ENCODE assay signal across 14 cellular contexts in genomic region chrX:44506688-44507087, GRCh38.
"Had no signal": no experiment of that assay in that cellular context is flagged by ENCODE, and none has a peak within 500 bp of the region (broad histone marks: within the 10 kb centered on the region; RNA-seq: fewer than 3 reads in every experiment).

No MANE protein-coding gene starts in this region.

- H2AFZ ChIP-seq: hepatocyte had no signal

- H3K27me3 ChIP-seq: foreskin keratinocyte, hepatocyte had no signal

- ATAC-seq: foreskin keratinocyte; left cardiac atrium; naive thymus-derived CD8-positive, alpha-beta T cell; right cardiac atrium had no signal

- H3K36me3 Mint-ChIP-seq: naive thymus-derived CD8-positive, alpha-beta T cell had no signal

- H3K27ac Mint-ChIP-seq: naive thymus-derived CD8-positive, alpha-beta T cell had no signal

- H3K79me2 ChIP-seq: hepatocyte had no signal

- DNase-seq: cerebellar nuclear complex; dermis blood vessel endothelial cell; erythroblast; foreskin keratinocyte; head of caudate nucleus; kidney; left cardiac atrium; naive thymus-derived CD8-positive, alpha-beta T cell; right cardiac atrium; small intestine; stimulated activated CD4-positive, alpha-beta T cell treated with anti-CD3 and anti-CD28 coated beads, Interleukin-12 subunit alpha, Interleukin-12 subunit beta, amount 100 ng/mL, for 4 hours; stimulated activated CD4-positive, alpha-beta T cell treated with anti-CD3 and anti-CD28 coated beads, Interleukin-2, amount 100 ng/mL, for 48 hours; trophoblast cell had no signal

- H3K4me1 Mint-ChIP-seq: naive thymus-derived CD8-positive, alpha-beta T cell had no signal

- H3K4me1 ChIP-seq: foreskin keratinocyte had no signal

- H3K27ac ChIP-seq: foreskin keratinocyte, hepatocyte had no signal

- H3K9me3 Mint-ChIP-seq: naive thymus-derived CD8-positive, alpha-beta T cell had no signal

- H3K27me3 Mint-ChIP-seq: naive thymus-derived CD8-positive, alpha-beta T cell had no signal

- H3K4me3 ChIP-seq: hepatocyte had no signal

- H3K4me3 Mint-ChIP-seq: naive thymus-derived CD8-positive, alpha-beta T cell had no signal

- H3K4me2 ChIP-seq: hepatocyte had no signal
